Comparison of ENCODE assay signal across 23 cellular contexts in the genomic region with DNA sequence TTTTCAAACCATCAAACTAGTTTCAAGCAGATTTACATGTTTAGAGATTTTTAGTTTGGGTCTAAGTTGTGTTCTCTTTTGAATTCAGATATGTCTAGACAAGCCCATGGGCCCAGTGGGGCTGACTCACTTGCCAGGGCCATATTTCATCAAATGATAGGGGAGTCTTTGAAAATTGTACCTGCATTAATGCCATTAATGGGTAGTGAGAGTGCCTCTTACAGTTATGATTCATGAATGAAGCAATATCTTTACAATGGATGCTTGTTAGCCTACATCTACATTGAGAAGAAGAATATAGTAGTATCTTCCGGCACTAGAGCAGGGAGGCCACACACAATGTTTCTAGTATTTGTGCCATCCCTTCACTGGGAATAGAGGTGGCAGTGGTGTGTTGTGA.
"Had no signal": no experiment of that assay in that cellular context is flagged by ENCODE, and none has a peak within 500 bp of the region (broad histone marks: within the 10 kb centered on the region; RNA-seq: fewer than 3 reads in every experiment).

No MANE protein-coding gene starts in this region.

- H3K4me3 Mint-ChIP-seq: activated CD8-positive, alpha-beta T cell treated with anti-CD3 and anti-CD28 coated beads, Interleukin-2, amount 10 ng/mL, durations not matched to agents 7 days and 5 days; activated naive CD8-positive, alpha-beta T cell treated with anti-CD3 and anti-CD28 coated beads, Interleukin-2, amount 10 ng/mL, durations not matched to agents 7 days and 5 days; T-helper 17 cell; WTC11 had no signal

- H3K27me3 ChIP-seq: adrenal gland had no signal

- H3K4me1 ChIP-seq: adrenal gland had no signal

- H3K4me1 Mint-ChIP-seq: activated naive CD8-positive, alpha-beta T cell treated with anti-CD3 and anti-CD28 coated beads, Interleukin-2, amount 10 ng/mL, durations not matched to agents 7 days and 5 days; T-helper 17 cell had no signal

- DNase-seq: activated CD4-positive, alpha-beta T cell treated with anti-CD3 and anti-CD28 coated beads for 48 hours; activated CD4-positive, alpha-beta T cell treated with anti-CD3 and anti-CD28 coated beads, Interleukin-2, amount 50 U/mL, for 4 hours; activated CD4-positive, CD25-positive, alpha-beta regulatory T cell treated with anti-CD3 and anti-CD28 coated beads, Interleukin-2, amount 50 U/mL, for 72 hours; activated CD8-positive, alpha-beta memory T cell treated with anti-CD3 and anti-CD28 coated beads, Interleukin-2, amount 50 U/mL, for 48 hours; activated CD8-positive, alpha-beta T cell treated with anti-CD3 and anti-CD28 coated beads, Interleukin-2, amount 10 ng/mL, durations not matched to agents 7 days and 5 days; activated naive CD4-positive, alpha-beta T cell treated with anti-CD3 and anti-CD28 coated beads, Interleukin-2, amount 50 U/mL, for 16 hours; activated naive CD8-positive, alpha-beta T cell treated with anti-CD3 and anti-CD28 coated beads, Interleukin-2, amount 10 ng/mL, durations not matched to agents 7 days and 5 days; activated T-cell treated with anti-CD3 and anti-CD28 coated beads, Interleukin-2, amount 50 U/mL, for 1 hour; adrenal gland; anterior cingulate cortex; central memory CD4-positive, alpha-beta T cell; KG1; NCI-H1092; NCI-H1417 treated with DMSO at 0.1 percent for 48 hours; NCI-H1694; NCI-H2029; NCI-H510A treated with DMSO at 0.1 percent for 48 hours; NCI-H69; PC-3; SIG-M5; T-helper 17 cell; T-helper 9 cell had no signal

- ATAC-seq: activated CD8-positive, alpha-beta T cell treated with anti-CD3 and anti-CD28 coated beads, Interleukin-2, amount 10 ng/mL, durations not matched to agents 7 days and 5 days; PC-3; T-helper 17 cell; WTC11 had no signal

- H3K27ac Mint-ChIP-seq: activated CD8-positive, alpha-beta T cell treated with anti-CD3 and anti-CD28 coated beads, Interleukin-2, amount 10 ng/mL, durations not matched to agents 7 days and 5 days; activated naive CD8-positive, alpha-beta T cell treated with anti-CD3 and anti-CD28 coated beads, Interleukin-2, amount 10 ng/mL, durations not matched to agents 7 days and 5 days; T-helper 17 cell; WTC11 had no signal

- H3K9me3 Mint-ChIP-seq: activated naive CD8-positive, alpha-beta T cell treated with anti-CD3 and anti-CD28 coated beads, Interleukin-2, amount 10 ng/mL, durations not matched to agents 7 days and 5 days had no signal

- H3K27me3 Mint-ChIP-seq: activated naive CD8-positive, alpha-beta T cell treated with anti-CD3 and anti-CD28 coated beads, Interleukin-2, amount 10 ng/mL, durations not matched to agents 7 days and 5 days; T-helper 17 cell had no signal

- H3K36me3 ChIP-seq: adrenal gland had no signal

- H3K27ac ChIP-seq: adrenal gland had no signal

- H3K4me3 ChIP-seq: adrenal gland had no signal

- H3K36me3 Mint-ChIP-seq: activated naive CD8-positive, alpha-beta T cell treated with anti-CD3 and anti-CD28 coated beads, Interleukin-2, amount 10 ng/mL, durations not matched to agents 7 days and 5 days; WTC11 had no signal

- H3K9me3 ChIP-seq: adrenal gland had no signal
